21 cellular contexts compared by ENCODE assay signal in genomic region chr1:214075305-214076003, GRCh38.
A peak's percentile ranks its signal among the peaks of the same experiment; 100 is the strongest.
DNase-seq lines count a peak whose midpoint lies in the region; ATAC-seq, FAIRE-seq and TF ChIP-seq lines count a peak whose summit lies in the region.
"Had no signal": no experiment of that assay in that cellular context is flagged by ENCODE, and none has a peak within 500 bp of the region (broad histone marks: within the 10 kb centered on the region; RNA-seq: fewer than 3 reads in every experiment).

No MANE protein-coding gene starts in this region.

- H3K9me3 ChIP-seq in HepG2 (ENCODE audit: low read length) (no peaks in the 10 kb centered on the region), neural progenitor cell (ENCODE audit: low read depth) (no peaks in the 10 kb centered on the region)
- H3K9me3 ChIP-seq: Caco-2, MG63 had no signal

- H3K9ac ChIP-seq in HepG2 (ENCODE audit: insufficient read depth, low read depth, low read length) = no peak overlapping the region
- H3K9ac ChIP-seq in neural progenitor cell = no peak overlapping the region

- H3K79me2 ChIP-seq in GM23338 (replicated peaks; ENCODE audit: insufficient read depth) (no peaks in the 10 kb centered on the region), HepG2 (ENCODE audit: insufficient read depth, low read length) (no peaks in the 10 kb centered on the region), neural progenitor cell (ENCODE audit: low read depth) (no peaks in the 10 kb centered on the region)

- in situ Hi-C loops in HepG2 (cut with HindIII; ENCODE audit: extremely low pct_ligation_motif_present, low pct_unique_long_range_greater_than_20kb) = no loop called here

- TF ChIP-seq CTCF in GM23338 (conservative IDR thresholded peaks at IDR 0.05; ENCODE audit: low read depth in 2 of 2) (no peak), HepG2 (CRISPR knock-in tag; IDR thresholded peaks at IDR 0.05) (no peak), neural progenitor cell (IDR thresholded peaks at IDR 0.05) (no peak)

- peaks cover 29% of the 10 kb centered on the region for H3K4me1 Mint-ChIP-seq in GM23338
- H3K4me1 Mint-ChIP-seq in neural progenitor cell = peaks cover 7% of the 10 kb centered on the region

- H3K36me3 Mint-ChIP-seq in GM23338 (ENCODE audit: low read depth) = no peaks in the 10 kb centered on the region
- H3K36me3 Mint-ChIP-seq in neural progenitor cell = no peaks in the 10 kb centered on the region
- H3K36me3 Mint-ChIP-seq: CD8-positive, alpha-beta T cell had no signal

- intact Hi-C loops in HepG2 (cut with micrococcal nuclease; ENCODE audit: unreplicated experiment) = no loop called here

- H3K4me3 Mint-ChIP-seq in GM23338 = no peak overlapping the region
- no peak overlapping the region for H3K4me3 Mint-ChIP-seq in neural progenitor cell
- H3K4me3 Mint-ChIP-seq: CD8-positive, alpha-beta T cell had no signal

- H3K27me3 Mint-ChIP-seq in GM23338 (ENCODE audit: insufficient read depth, low read depth, poor library complexity) (peaks cover 3% of the 10 kb centered on the region), neural progenitor cell (ENCODE audit: insufficient read depth, low read depth) (peaks cover 2% of the 10 kb centered on the region)

- H3F3A ChIP-seq in GM23338 (replicated peaks; ENCODE audit: low read depth) = no peaks in the 10 kb centered on the region; the same call in 1 of the 2 replicates
- H3F3A ChIP-seq in neural progenitor cell (ENCODE audit: low read depth) = no peaks in the 10 kb centered on the region

- H3K36me3 ChIP-seq in GM23338 (ENCODE audit: insufficient read depth) (no peaks in the 10 kb centered on the region), HepG2 (replicated peaks in 1 of 2; ENCODE audit: control insufficient read depth in 1 of 2, insufficient read depth in 2 of 2, low read length in 2 of 2) (no peaks in the 10 kb centered on the region), neural progenitor cell (no peaks in the 10 kb centered on the region)
- H3K36me3 ChIP-seq: MG63 had no signal

- TF ChIP-seq POLR2A in HepG2 (IDR thresholded peaks at IDR 0.05; ENCODE audit: insufficient read depth in 1 of 2, low read depth in 2 of 2, low read length in 2 of 2) = no peak

- BruUV-seq in HepG2 (replicated peaks; lab: Mats Ljungman, UMichigan) = no TSS peak

- H3K27ac ChIP-seq in GM23338 (ENCODE audit: low read depth) (no peak overlapping the region), HepG2 (ENCODE audit: extremely low read length, insufficient read depth, low read length) (no peak overlapping the region), neural progenitor cell (no peak overlapping the region)
- H3K27ac ChIP-seq: C4-2B had no signal

- H3K27ac Mint-ChIP-seq in GM23338 (no peak overlapping the region), neural progenitor cell (no peak overlapping the region)
- H3K27ac Mint-ChIP-seq: CD8-positive, alpha-beta T cell had no signal

- H3K4me1 ChIP-seq in GM23338 (ENCODE audit: insufficient read depth) (peaks cover 19% of the 10 kb centered on the region), HepG2 (ENCODE audit: insufficient read depth, low read length) (peaks cover 21% of the 10 kb centered on the region), neural progenitor cell (peaks cover 13% of the 10 kb centered on the region)

- TF ChIP-seq RAD21 in HepG2 (CRISPR knock-in tag; IDR thresholded peaks at IDR 0.05) = no peak

- CTCF ChIA-PET in HepG2 (lab: Yijun Ruan, JAX; ENCODE audit: low intra/inter-chr PET ratio, low total read pairs) = no interaction called here

- DNase-seq in GM23338 (ENCODE audit: low spot score) = no peak
- DNase-seq in NCI-H82 treated with DMSO at 0.1 percent for 48 hours (lab: John Stamatoyannopoulos, UW; ENCODE audit: unreplicated experiment) = peak; percentile 28
- DNase-seq in HepG2 (ENCODE audit: low spot score) = no peak
- DNase-seq in neural progenitor cell (ENCODE audit: low spot score) = no peak
- no peak for DNase-seq in DMS 273 treated with DMSO at 0.1 percent for 48 hours (lab: John Stamatoyannopoulos, UW)
- no peak for DNase-seq in NCI-H1048 (lab: John Stamatoyannopoulos, UW)
- DNase-seq in GOT3 (lab: John Stamatoyannopoulos, UW) = no peak
- no peak for DNase-seq in activated T-cell treated with anti-CD3 and anti-CD28 coated beads, Interleukin-2, amount 50 U/mL, for 48 hours
- DNase-seq: Caco-2; CD8-positive, alpha-beta T cell; DMS79; EL; GDM1; H7; KBM-7; MG63; NCI-H2029 had no signal

- H4K20me1 ChIP-seq in GM23338 (replicated peaks; ENCODE audit: insufficient read depth) = no peaks in the 10 kb centered on the region
- H4K20me1 ChIP-seq in HepG2 (ENCODE audit: insufficient read depth, low read length) = no peaks in the 10 kb centered on the region
- no peaks in the 10 kb centered on the region for H4K20me1 ChIP-seq in neural progenitor cell (ENCODE audit: low read depth)

- H3K4me3 ChIP-seq in GM23338 (no peak overlapping the region), HepG2 (replicated peaks in 1 of 3; ENCODE audit: insufficient read depth in 1 of 3, low read depth in 2 of 3, low read length in 3 of 3) (no peak overlapping the region), neural progenitor cell (no peak overlapping the region)
- H3K4me3 ChIP-seq: GM12878, MG63 had no signal

- ATAC-seq in GM23338 (no peak), HepG2 (no peak)
- ATAC-seq: CD8-positive, alpha-beta T cell; GM12878; SK-N-SH treated with all-trans-retinoic acid at 6 μM for 48 hours had no signal

- POLR2A ChIA-PET in HepG2 (lab: Yijun Ruan, JAX) = interaction anchor here (1.5 kb wide), 1 partner anchor 25 kb away, joined by 6 read pairs; no protein-coding TSS in a partner anchor

- FAIRE-seq in HepG2 (lab: Jason Lieb, UNC) = no peak
- FAIRE-seq: A204.1, GM12878 had no signal

- H3K27me3 ChIP-seq in GM23338 (ENCODE audit: insufficient read depth) = no peaks in the 10 kb centered on the region
- H3K27me3 ChIP-seq in HepG2 (ENCODE audit: control insufficient read depth in 1 of 2, insufficient read depth in 2 of 2, low read length in 2 of 2) = no peaks in the 10 kb centered on the region
- no peaks in the 10 kb centered on the region for H3K27me3 ChIP-seq in neural progenitor cell
- H3K27me3 ChIP-seq: MG63 had no signal

- H2AFZ ChIP-seq in GM23338 (peak overlapping the region; percentile 88), HepG2 (ENCODE audit: low read length) (no peak overlapping the region), neural progenitor cell (replicated peaks) (peak overlapping the region; percentile 5)

- no peak overlapping the region for H3K4me2 ChIP-seq in GM23338
- no peak overlapping the region for H3K4me2 ChIP-seq in HepG2 (ENCODE audit: low read depth, low read length)
- peak overlapping the region; percentile 22 for H3K4me2 ChIP-seq in neural progenitor cell

- H3K9me2 ChIP-seq in GM23338 (ENCODE audit: insufficient read depth) = no peaks in the 10 kb centered on the region

- TF ChIP-seq EP300 in HepG2 (IDR thresholded peaks at IDR 0.05; ENCODE audit: low read depth in 2 of 2, low read length in 2 of 2) = no peak
- no peak for TF ChIP-seq EP300 in HepG2 (CRISPR knock-in tag; IDR thresholded peaks at IDR 0.05; ENCODE audit: borderline replicate concordance)

- 60% methylated on average over 5 of the region's 5 CpGs for WGBS in HepG2 (ENCODE audit: low lambda C conversion rate)

- H3K9me3 Mint-ChIP-seq in GM23338 (no peaks in the 10 kb centered on the region), neural progenitor cell (no peaks in the 10 kb centered on the region)
- H3K9me3 Mint-ChIP-seq: CD8-positive, alpha-beta T cell had no signal

TF ChIP-seq in GM23338, 12 proteins besides CTCF, POLR2A, EP300 and RAD21:
- TF ChIP-seq EZH2phosphoT487 (IDR thresholded peaks at IDR 0.05; ENCODE audit: unreplicated experiment) = no peak
TF ChIP-seq in GM23338: peak in this region for 0.

TF ChIP-seq in HepG2, 621 proteins besides CTCF, POLR2A, EP300 and RAD21:
- TF ChIP-seq ZNF616 (CRISPR knock-in tag; IDR thresholded peaks at IDR 0.05; ENCODE audit: low read depth) (no peak), ZEB1 (IDR thresholded peaks at IDR 0.05; ENCODE audit: insufficient replicate concordance, low read depth) (peak; percentile 29)
